12 cellular contexts compared by ENCODE assay signal in genomic region chr1:172090511-172090817, GRCh38.
"Had no signal": no experiment of that assay in that cellular context is flagged by ENCODE, and none has a peak within 500 bp of the region (broad histone marks: within the 10 kb centered on the region; RNA-seq: fewer than 3 reads in every experiment).

No MANE protein-coding gene starts in this region.

- H3K4me1 ChIP-seq: heart right ventricle, parathyroid adenoma, stomach had no signal

- H3K9me3 Mint-ChIP-seq: naive B cell, WTC11 had no signal

- H3K27me3 ChIP-seq: heart right ventricle, neutrophil, stomach, suprapubic skin, transverse colon had no signal

- H3K4me3 ChIP-seq: heart right ventricle, stomach, suprapubic skin had no signal

- H3K27ac Mint-ChIP-seq: activated CD4-positive, alpha-beta T cell treated with anti-CD3 and anti-CD28 coated beads for 36 hours; activated naive CD8-positive, alpha-beta T cell; WTC11 had no signal

- H2AFZ ChIP-seq: parathyroid adenoma had no signal

- H3K9ac ChIP-seq: parathyroid adenoma had no signal

- H3K79me2 ChIP-seq: parathyroid adenoma had no signal

- DNase-seq: amniotic stem cell, cortex of kidney had no signal

- H3K9me3 ChIP-seq: heart right ventricle, neutrophil, stomach, suprapubic skin, transverse colon had no signal

- H3K36me3 ChIP-seq: heart right ventricle, neutrophil, stomach, suprapubic skin, transverse colon had no signal

- H3K36me3 Mint-ChIP-seq: activated naive CD8-positive, alpha-beta T cell; naive B cell; WTC11 had no signal

- H3K27ac ChIP-seq: heart right ventricle, neutrophil, parathyroid adenoma, stomach, suprapubic skin had no signal

- H3K4me3 Mint-ChIP-seq: activated CD4-positive, alpha-beta T cell treated with anti-CD3 and anti-CD28 coated beads for 36 hours; activated naive CD8-positive, alpha-beta T cell; WTC11 had no signal

- H3K27me3 Mint-ChIP-seq: activated CD4-positive, alpha-beta T cell treated with anti-CD3 and anti-CD28 coated beads for 36 hours; activated naive CD8-positive, alpha-beta T cell had no signal
